Comparison of ENCODE assay signal across 10 cellular contexts in the genomic region with DNA sequence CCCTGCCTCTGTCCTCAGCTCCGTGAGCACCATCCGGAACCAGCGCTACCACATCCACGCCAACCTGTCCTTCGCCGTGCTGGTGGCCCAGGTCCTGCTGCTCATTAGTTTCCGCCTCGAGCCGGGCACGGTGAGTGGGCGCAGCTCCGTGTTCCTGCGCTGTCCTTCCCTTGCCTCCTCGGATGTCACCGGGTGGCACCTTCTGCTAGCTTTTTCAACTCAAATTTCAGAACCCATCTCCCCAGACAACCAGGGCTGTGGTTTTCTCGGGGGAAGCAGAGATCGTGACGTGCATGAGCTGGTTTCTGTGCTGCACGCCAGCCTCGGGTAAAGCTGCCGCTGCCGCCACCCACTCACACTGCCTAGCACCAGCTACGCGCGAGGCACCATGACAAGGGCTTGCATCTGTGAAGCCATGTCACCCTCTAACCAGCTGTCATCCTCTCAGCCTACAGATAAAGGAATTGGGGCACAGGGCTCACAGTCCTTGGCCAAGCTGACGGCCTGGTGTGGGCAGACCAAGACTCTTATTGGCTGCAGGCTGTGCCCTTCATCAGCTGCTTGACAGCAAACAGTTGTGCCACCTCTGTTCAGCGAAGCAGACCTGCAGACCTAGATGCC.
DNase-seq lines count a peak whose midpoint lies in the region; ATAC-seq and TF ChIP-seq lines count a peak whose summit lies in the region.
"Had no signal": no experiment of that assay in that cellular context is flagged by ENCODE, and none has a peak within 500 bp of the region (broad histone marks: within the 10 kb centered on the region; RNA-seq: fewer than 3 reads in every experiment).

No MANE protein-coding gene starts in this region.

- H3K4me3 ChIP-seq in ascending aorta: no peak overlapping the region
- H3K4me3 ChIP-seq: colonic mucosa had no signal

- H3K9me3 ChIP-seq in ascending aorta: no peaks in the 10 kb centered on the region
- H3K9me3 ChIP-seq: colonic mucosa had no signal

- H3K4me1 Mint-ChIP-seq in chondrocyte (ENCODE audit: low read depth): peaks cover 2% of the 10 kb centered on the region

- H3K4me1 ChIP-seq in ascending aorta: no peaks in the 10 kb centered on the region
- H3K4me1 ChIP-seq: colonic mucosa had no signal

- H3K27ac Mint-ChIP-seq in chondrocyte (ENCODE audit: unreplicated experiment): no peak overlapping the region

- peaks cover 18% of the 10 kb centered on the region for H3K27me3 Mint-ChIP-seq in chondrocyte (ENCODE audit: low read depth)

- intact Hi-C loops in ascending aorta (cut with DNase I): no loop called here

- H3K4me3 Mint-ChIP-seq in chondrocyte (ENCODE audit: unreplicated experiment): no peak overlapping the region

- no peak for TF ChIP-seq CTCF in chondrocyte (IDR thresholded peaks at IDR 0.05)
- TF ChIP-seq CTCF in ascending aorta (IDR thresholded peaks at IDR 0.05): no peak

- H3K9me3 Mint-ChIP-seq in chondrocyte (ENCODE audit: low read depth): peaks cover 9% of the 10 kb centered on the region

- ATAC-seq in GM18498 (IDR thresholded peaks at IDR 0.05; ENCODE audit: unreplicated experiment): peak; percentile 53

- no peaks in the 10 kb centered on the region for H3K36me3 ChIP-seq in ascending aorta
- H3K36me3 ChIP-seq: colonic mucosa had no signal

- peaks cover 3% of the 10 kb centered on the region for H3K36me3 Mint-ChIP-seq in chondrocyte (ENCODE audit: low read depth)

- H3K27me3 ChIP-seq in ascending aorta: no peaks in the 10 kb centered on the region
- H3K27me3 ChIP-seq: colonic mucosa had no signal

- DNase-seq in activated CD4-positive, alpha-beta T cell treated with anti-CD3 and anti-CD28 coated beads, Interleukin-2, amount 50 U/mL, for 24 hours (ENCODE audit: low read depth in 1 of 2, low spot score in 1 of 2): peak; percentile 31 to 58
- peak; percentile 82 for DNase-seq in chondrocyte (ENCODE audit: low spot score)
- peak; percentile 52 to 61 for DNase-seq in stimulated activated CD4-positive, alpha-beta T cell treated with anti-CD3 and anti-CD28 coated beads, Interleukin-4, amount 100 ng/mL, for 48 hours (ENCODE audit: low read depth in 2 of 2)
- no peak for DNase-seq in RPMI8226
- DNase-seq in NK-92 treated with Interleukin-12 subunit alpha and Interleukin-12 subunit beta, amount 100 ng/mL, for 24 hours (lab: John Stamatoyannopoulos, UW): no peak
- DNase-seq in iPS-NIHi7 (ENCODE audit: extremely low spot score): no peak
- no peak for DNase-seq in ascending aorta (ENCODE audit: low spot score in 2 of 2)
- DNase-seq: Calu3, colonic mucosa had no signal

- H3K27ac ChIP-seq in ascending aorta: no peak overlapping the region
- H3K27ac ChIP-seq: colonic mucosa had no signal

Comparison
In these comparisons a context has a peak if more than half of its experiments do, and no peak if none do; other contexts are left out.
1. DNase-seq: peak in activated CD4-positive, alpha-beta T cell treated with anti-CD3 and anti-CD28 coated beads, Interleukin-2, amount 50 U/mL, for 24 hours (2 of 2), chondrocyte (single experiment) and stimulated activated CD4-positive, alpha-beta T cell treated with anti-CD3 and anti-CD28 coated beads, Interleukin-4, amount 100 ng/mL, for 48 hours (2 of 2); none in RPMI8226 (single experiment), NK-92 treated with Interleukin-12 subunit alpha and Interleukin-12 subunit beta, amount 100 ng/mL, for 24 hours (single experiment), iPS-NIHi7 (single experiment) and ascending aorta (0 of 2).